8 cellular contexts compared by ENCODE assay signal in genomic region chr17:67376892-67377726, GRCh38. TPM values are rescaled to one million over a fixed set of nuclear protein-coding genes. Genes with fewer than 3 reads are reported as not detected.
DNase-seq lines count a peak whose midpoint lies in the region; ATAC-seq and TF ChIP-seq lines count a peak whose summit lies in the region.

TSS of gene PITPNC1 (plus strand) at chr17:67377281.

- no peaks in the 10 kb centered on the region for H3K27me3 ChIP-seq in GM06990 (replicated peaks; ENCODE audit: control insufficient read depth, insufficient read depth, low read length)
- no peaks in the 10 kb centered on the region for H3K27me3 ChIP-seq in thoracic aorta (replicated peaks; ENCODE audit: insufficient read depth)

- no peaks in the 10 kb centered on the region for H3K9me3 Mint-ChIP-seq in activated naive CD4-positive, alpha-beta T cell treated with anti-CD3 and anti-CD28 coated beads, Interleukin-2, amount 50 U/mL, for 72 hours
- H3K9me3 Mint-ChIP-seq in osteocyte (ENCODE audit: unreplicated experiment), result no peaks in the 10 kb centered on the region

- H3K36me3 Mint-ChIP-seq in activated naive CD4-positive, alpha-beta T cell treated with anti-CD3 and anti-CD28 coated beads, Interleukin-2, amount 50 U/mL, for 72 hours, result peaks cover 12 to 21% of the 10 kb centered on the region in 2 donors
- no peaks in the 10 kb centered on the region for H3K36me3 Mint-ChIP-seq in osteocyte (ENCODE audit: unreplicated experiment)

- H3K27ac ChIP-seq in HEK293 (ENCODE audit: extremely low read depth, low read depth, low read length), result peak within 1 kb of the TSS; percentile 87
- peak within 1 kb of the TSS; percentile 87 to 92 for H3K27ac ChIP-seq in thoracic aorta

- peak; percentile 91 for DNase-seq in GM06990 (ENCODE audit: extremely low read depth, insufficient read length)
- DNase-seq in MV-4-11 (lab: John Stamatoyannopoulos, UW), result peak; percentile 71
- peak; percentile 71 for DNase-seq in SKM-1 treated with dmso at 0.1 percent for 144 hours (lab: John Stamatoyannopoulos, UW; ENCODE audit: unreplicated experiment)
- peak; percentile 84 to 85 for DNase-seq in activated naive CD4-positive, alpha-beta T cell treated with anti-CD3 and anti-CD28 coated beads, Interleukin-2, amount 50 U/mL, for 72 hours (ENCODE audit: low spot score in 2 of 2)
- peak; percentile 85 for DNase-seq in glomerular visceral epithelial cell (ENCODE audit: extremely low spot score)
- peak; percentile 93 for DNase-seq in osteocyte (ENCODE audit: extremely low spot score, unreplicated experiment)
- DNase-seq in thoracic aorta (ENCODE audit: low spot score), result peak; percentile 66

- peak; percentile 77 to 85 for ATAC-seq in activated naive CD4-positive, alpha-beta T cell treated with anti-CD3 and anti-CD28 coated beads, Interleukin-2, amount 50 U/mL, for 72 hours
- peak; percentile 76 for ATAC-seq in thoracic aorta (ENCODE audit: insufficient number of reproducible peaks, low FRiP score, low read depth)

- peaks cover 30% of the 10 kb centered on the region for H3K4me1 Mint-ChIP-seq in osteocyte (ENCODE audit: unreplicated experiment)

- peak; percentile 7 for TF ChIP-seq CTCF in GM06990 (IDR thresholded peaks at IDR 0.05; ENCODE audit: insufficient read depth, low read length, poor library complexity, severe bottlenecking)
- peak; percentile 58; the same call in 1 of the 2 replicates for TF ChIP-seq CTCF in HEK293 (tag by site-specific recombination; IDR thresholded peaks at IDR 0.05)
- no peak for TF ChIP-seq CTCF in osteocyte (IDR thresholded peaks at IDR 0.05)
- TF ChIP-seq CTCF in thoracic aorta (IDR thresholded peaks at IDR 0.05), result peak; percentile 9

- CTCF ChIA-PET in HEK293 (lab: Yijun Ruan, JAX), result interaction anchor here (1.0 to 4.2 kb wide), 13 partner anchors 11 to 341 kb away, joined by 3 to 43 read pairs (median 4); partner anchors contain the start of gene NOL11

- H3K4me1 ChIP-seq in HEK293 (ENCODE audit: control insufficient read depth, insufficient read depth, low read length) (peaks cover 5% of the 10 kb centered on the region; the same call in 1 of the 2 replicates), thoracic aorta (ENCODE audit: control insufficient read depth in 1 of 2, low read depth in 2 of 2) (peaks cover 5 to 14% of the 10 kb centered on the region in 2 donors)

- H3K9me3 ChIP-seq in HEK293 (ENCODE audit: control insufficient read depth, insufficient read depth, low read depth, low read length) (no peaks in the 10 kb centered on the region), thoracic aorta (no peaks in the 10 kb centered on the region)

- H3K4me3 Mint-ChIP-seq in osteocyte (ENCODE audit: unreplicated experiment), result peak within 1 kb of the TSS; percentile 83

- POLR2A ChIA-PET in HEK293 (lab: Yijun Ruan, JAX), result interaction anchor here (0.6 to 2.0 kb wide), 4 partner anchors 9 to 341 kb away, joined by 3 to 5 read pairs (median 4); partner anchors contain the start of gene NOL11

- H3K27ac Mint-ChIP-seq in activated naive CD4-positive, alpha-beta T cell treated with anti-CD3 and anti-CD28 coated beads, Interleukin-2, amount 50 U/mL, for 72 hours, result peak within 1 kb of the TSS; percentile 55 to 90
- H3K27ac Mint-ChIP-seq in osteocyte (ENCODE audit: unreplicated experiment), result peak within 1 kb of the TSS; percentile 93

- H3K4me3 ChIP-seq in GM06990 (replicated peaks; ENCODE audit: low read depth, low read length) (peak within 1 kb of the TSS; percentile 83), HEK293 (ENCODE audit: low read depth, low read length) (peak within 1 kb of the TSS; percentile 85), thoracic aorta (peak within 1 kb of the TSS; percentile 93)

- H3K36me3 ChIP-seq in GM06990 (ENCODE audit: control insufficient read depth, insufficient read depth, low read length), result no peaks in the 10 kb centered on the region
- H3K36me3 ChIP-seq in HEK293 (ENCODE audit: control insufficient read depth in 2 of 2, insufficient read depth in 1 of 2, low read length in 2 of 2), result no peaks in the 10 kb centered on the region
- no peaks in the 10 kb centered on the region for H3K36me3 ChIP-seq in thoracic aorta

- no peaks in the 10 kb centered on the region for H3K27me3 Mint-ChIP-seq in osteocyte (ENCODE audit: unreplicated experiment)

TF ChIP-seq in HEK293, 187 proteins besides CTCF, POLR2A, EP300 and RAD21 (continues in another document):
- TF ChIP-seq SCRT1 (tag by site-specific recombination; IDR thresholded peaks at IDR 0.05; ENCODE audit: borderline replicate concordance), result no peak
- no peak for TF ChIP-seq MEIS1 (CRISPR knock-in tag; IDR thresholded peaks at IDR 0.05; ENCODE audit: borderline replicate concordance)
- no peak for TF ChIP-seq ZNF157 (tag by site-specific recombination; IDR thresholded peaks at IDR 0.05)
- no peak for TF ChIP-seq SETDB1 (IDR thresholded peaks at IDR 0.05; ENCODE audit: insufficient read length, low read length)
- no peak for TF ChIP-seq MYNN (tag by site-specific recombination; IDR thresholded peaks at IDR 0.05; ENCODE audit: borderline replicate concordance)
- TF ChIP-seq ZNF214 (tag by site-specific recombination; IDR thresholded peaks at IDR 0.05; ENCODE audit: borderline replicate concordance), result no peak
- TF ChIP-seq SCRT2 (tag by site-specific recombination; IDR thresholded peaks at IDR 0.05), result no peak
- no peak for TF ChIP-seq AEBP2 (tag by site-specific recombination; IDR thresholded peaks at IDR 0.05; ENCODE audit: borderline replicate concordance)
- TF ChIP-seq ZNF610 (tag by site-specific recombination; IDR thresholded peaks at IDR 0.05; ENCODE audit: borderline replicate concordance), result no peak
- no peak for TF ChIP-seq ZNF558 (tag by site-specific recombination; IDR thresholded peaks at IDR 0.05)
- no peak for TF ChIP-seq ZSCAN18 (tag by site-specific recombination; IDR thresholded peaks at IDR 0.05)
- no peak for TF ChIP-seq ZNF585B (tag by site-specific recombination; IDR thresholded peaks at IDR 0.05)
- no peak for TF ChIP-seq ZBTB10 (tag by site-specific recombination; IDR thresholded peaks at IDR 0.05)
- TF ChIP-seq KLF1 (tag by site-specific recombination; IDR thresholded peaks at IDR 0.05), result no peak
- no peak for TF ChIP-seq ZNF747 (tag by site-specific recombination; IDR thresholded peaks at IDR 0.05)
- no peak for TF ChIP-seq ZNF366 (tag by site-specific recombination; conservative IDR thresholded peaks at IDR 0.05)
- TF ChIP-seq ZNF26 (tag by site-specific recombination; IDR thresholded peaks at IDR 0.05), result no peak

RNA-seq across cellular contexts. Expression of gene PITPNC1, which starts in this region (rescaled TPM):
- total RNA-seq in activated naive CD4-positive, alpha-beta T cell treated with anti-CD3 and anti-CD28 coated beads, Interleukin-2, amount 50 U/mL, for 72 hours, result 10 to 100 TPM; 56.8 to 65.3 TPM
- total RNA-seq in osteocyte (17.9 and 18.0 TPM in 2 replicates), thoracic aorta (10 to 100 TPM in 1 of 2 donors, 1 to 10 TPM in 1; 8.4 to 28.8 TPM)

Comparison
In these comparisons a context has a peak if more than half of its experiments do, and no peak if none do; other contexts are left out.
1. Peak in every context shown above with its lines: DNase-seq, ATAC-seq, H3K4me3 ChIP-seq and H3K27ac ChIP-seq.